ENCODE assay signal across 27 cellular contexts in genomic region chr5:130985776-130986175, GRCh38.
"Had no signal": no experiment of that assay in that cellular context is flagged by ENCODE, and none has a peak within 500 bp of the region (broad histone marks: within the 10 kb centered on the region; RNA-seq: fewer than 3 reads in every experiment).

No MANE protein-coding gene starts in this region.

- H3K27me3 Mint-ChIP-seq: dendritic cell treated with granulocyte-macrophage colony-stimulating factor and Interleukin-4, amounts not matched to agents 40 ng/mL and 50 ng/mL, for 4 days; progenitor cell of endocrine pancreas; stimulated activated naive CD8-positive, alpha-beta T cell treated with anti-CD3 and anti-CD28 coated beads, Interleukin-15, Interleukin-2, amounts not matched to agents 100 ng/mL and 50 ng/mL, for 24 hours had no signal

- H3K4me3 Mint-ChIP-seq: dendritic cell treated with granulocyte-macrophage colony-stimulating factor and Interleukin-4, amounts not matched to agents 40 ng/mL and 50 ng/mL, for 4 days; endodermal cell; naive thymus-derived CD8-positive, alpha-beta T cell; neural crest cell; stimulated activated naive B cell treated with anti-CD40 and anti-IgM and Interleukin-4, amounts not matched to agents 10 μg/mL and 1 μg/mL and 100 μg/mL, for 72 hours; stimulated activated naive CD8-positive, alpha-beta T cell treated with anti-CD3 and anti-CD28 coated beads, Interleukin-15, Interleukin-2, amounts not matched to agents 100 ng/mL and 50 ng/mL, for 24 hours had no signal

- H3K4me1 Mint-ChIP-seq: naive thymus-derived CD8-positive, alpha-beta T cell; neural crest cell; stimulated activated naive B cell treated with anti-CD40 and anti-IgM and Interleukin-4, amounts not matched to agents 10 μg/mL and 1 μg/mL and 100 μg/mL, for 72 hours had no signal

- H3K27ac Mint-ChIP-seq: dendritic cell treated with granulocyte-macrophage colony-stimulating factor and Interleukin-4, amounts not matched to agents 40 ng/mL and 50 ng/mL, for 4 days; endodermal cell; naive thymus-derived CD8-positive, alpha-beta T cell; progenitor cell of endocrine pancreas; stimulated activated naive B cell treated with anti-CD40 and anti-IgM and Interleukin-4, amounts not matched to agents 10 μg/mL and 1 μg/mL and 100 μg/mL, for 72 hours; stimulated activated naive CD8-positive, alpha-beta T cell treated with anti-CD3 and anti-CD28 coated beads, Interleukin-15, Interleukin-2, amounts not matched to agents 100 ng/mL and 50 ng/mL, for 24 hours had no signal

- H3K4me3 ChIP-seq: colonic mucosa, gastrocnemius medialis, heart left ventricle, hepatocyte, lower lobe of right lung, pancreas, right lobe of liver, thoracic aorta, tibial nerve, upper lobe of left lung had no signal

- H3K36me3 ChIP-seq: colonic mucosa, gastrocnemius medialis, heart left ventricle, lower lobe of right lung, neutrophil, pancreas, right lobe of liver, thoracic aorta, tibial nerve, upper lobe of left lung had no signal

- H3K9me3 Mint-ChIP-seq: endodermal cell; naive thymus-derived CD8-positive, alpha-beta T cell; stimulated activated naive B cell treated with anti-CD40 and anti-IgM and Interleukin-4, amounts not matched to agents 10 μg/mL and 1 μg/mL and 100 μg/mL, for 72 hours; stimulated activated naive CD8-positive, alpha-beta T cell treated with anti-CD3 and anti-CD28 coated beads, Interleukin-15, Interleukin-2, amounts not matched to agents 100 ng/mL and 50 ng/mL, for 24 hours had no signal

- ATAC-seq: esophagus mucosa; gastrocnemius medialis; heart left ventricle; left cardiac atrium; left ventricle myocardium superior; lower lobe of right lung; naive thymus-derived CD8-positive, alpha-beta T cell; pancreas; right lobe of liver; stimulated activated naive B cell treated with anti-CD40 and anti-IgM and Interleukin-4, amounts not matched to agents 10 μg/mL and 1 μg/mL and 100 μg/mL, for 72 hours had no signal

- DNase-seq: colonic mucosa; effector CD8-positive, alpha-beta T cell; endodermal cell; foreskin fibroblast; gastrocnemius medialis; heart left ventricle; left cardiac atrium; left ventricle myocardium superior; lower lobe of right lung; naive thymus-derived CD8-positive, alpha-beta T cell; pancreas; right lobe of liver; small intestine; stimulated activated CD4-positive, alpha-beta T cell treated with anti-CD3 and anti-CD28 coated beads, Interleukin-15, amount 100 ng/mL, for 24 hours; stimulated activated CD4-positive, alpha-beta T cell treated with anti-CD3 and anti-CD28 coated beads, Interleukin-2, amount 100 ng/mL, for 48 hours; stimulated activated naive B cell treated with anti-CD40 and anti-IgM and Interleukin-4, amounts not matched to agents 10 μg/mL and 1 μg/mL and 100 μg/mL, for 72 hours; upper lobe of left lung had no signal

- H2AFZ ChIP-seq: hepatocyte had no signal

- H3K4me2 ChIP-seq: hepatocyte had no signal

- H3K9me3 ChIP-seq: colonic mucosa, gastrocnemius medialis, heart left ventricle, lower lobe of right lung, neutrophil, pancreas, right lobe of liver, thoracic aorta, tibial nerve, upper lobe of left lung had no signal

- H3K27ac ChIP-seq: colonic mucosa, epithelial cell of prostate, gastrocnemius medialis, heart left ventricle, hepatocyte, lower lobe of right lung, neutrophil, pancreas, right lobe of liver, thoracic aorta, tibial nerve, upper lobe of left lung had no signal

- H3K79me2 ChIP-seq: hepatocyte had no signal

- H3K27me3 ChIP-seq: colonic mucosa, gastrocnemius medialis, heart left ventricle, hepatocyte, neutrophil, pancreas, right lobe of liver, tibial nerve, upper lobe of left lung had no signal

- H3K4me1 ChIP-seq: colonic mucosa, gastrocnemius medialis, heart left ventricle, lower lobe of right lung, pancreas, right lobe of liver, tibial nerve, upper lobe of left lung had no signal

- H3K36me3 Mint-ChIP-seq: stimulated activated naive B cell treated with anti-CD40 and anti-IgM and Interleukin-4, amounts not matched to agents 10 μg/mL and 1 μg/mL and 100 μg/mL, for 72 hours had no signal
